ENCODE assay signal across 24 cellular contexts in genomic region chr6:23688650-23689049, GRCh38.
"Had no signal": no experiment of that assay in that cellular context is flagged by ENCODE, and none has a peak within 500 bp of the region (broad histone marks: within the 10 kb centered on the region; RNA-seq: fewer than 3 reads in every experiment).

No MANE protein-coding gene starts in this region.

- H3K36me3 Mint-ChIP-seq: stimulated activated effector memory CD8-positive, alpha-beta T cell treated with anti-CD3 and anti-CD28 coated beads, Interleukin-12 subunit alpha, Interleukin-12 subunit beta, amount 100 ng/mL, for 72 hours had no signal

- H3K27ac ChIP-seq: dorsolateral prefrontal cortex, lower lobe of right lung, ovary, psoas muscle, sigmoid colon, testis, tibial nerve, upper lobe of right lung, vagina had no signal

- H3K4me3 Mint-ChIP-seq: immature natural killer cell; natural killer cell; stimulated activated effector memory CD8-positive, alpha-beta T cell treated with anti-CD3 and anti-CD28 coated beads, Interleukin-12 subunit alpha, Interleukin-12 subunit beta, amount 100 ng/mL, for 72 hours had no signal

- H3K4me3 ChIP-seq: dorsolateral prefrontal cortex, lower lobe of right lung, ovary, psoas muscle, sigmoid colon, testis, tibial nerve, upper lobe of right lung, vagina had no signal

- ATAC-seq: esophagus mucosa; left ventricle myocardium superior; lower lobe of right lung; natural killer cell; psoas muscle; right cardiac atrium; stimulated activated effector memory CD8-positive, alpha-beta T cell treated with anti-CD3 and anti-CD28 coated beads, Interleukin-12 subunit alpha, Interleukin-12 subunit beta, amount 100 ng/mL, for 72 hours; stimulated activated naive CD8-positive, alpha-beta T cell treated with anti-CD3 and anti-CD28 coated beads, Interleukin-15, Interleukin-2, amounts not matched to agents 100 U/mL and 50 U/mL, for 24 hours; upper lobe of right lung had no signal

- H3K4me1 Mint-ChIP-seq: immature natural killer cell; natural killer cell; stimulated activated effector memory CD8-positive, alpha-beta T cell treated with anti-CD3 and anti-CD28 coated beads, Interleukin-12 subunit alpha, Interleukin-12 subunit beta, amount 100 ng/mL, for 72 hours had no signal

- H3K27ac Mint-ChIP-seq: immature natural killer cell; natural killer cell; stimulated activated effector memory CD8-positive, alpha-beta T cell treated with anti-CD3 and anti-CD28 coated beads, Interleukin-12 subunit alpha, Interleukin-12 subunit beta, amount 100 ng/mL, for 72 hours had no signal

- DNase-seq: dorsolateral prefrontal cortex; effector CD4-positive, alpha-beta T cell; hypothalamus; immature natural killer cell; islet precursor cell; left ventricle myocardium superior; lower lobe of right lung; natural killer cell; occipital lobe; ovary; posterior cingulate gyrus; psoas muscle; right cardiac atrium; sigmoid colon; stimulated activated CD4-positive, alpha-beta T cell treated with anti-CD3 and anti-CD28 coated beads, Interleukin-2, amount 100 ng/mL, for 24 hours; stimulated activated CD4-positive, alpha-beta T cell treated with anti-CD3 and anti-CD28 coated beads, Interleukin-4, amount 100 ng/mL, for 24 hours; stimulated activated naive CD8-positive, alpha-beta T cell treated with anti-CD3 and anti-CD28 coated beads, Interleukin-15, Interleukin-2, amounts not matched to agents 100 U/mL and 50 U/mL, for 24 hours; substantia nigra; testis; upper lobe of right lung had no signal
